ENCODE assay signal across 8 cellular contexts in genomic region chr20:39112196-39112743, GRCh38.
DNase-seq lines count a peak whose midpoint lies in the region; ATAC-seq and TF ChIP-seq lines count a peak whose summit lies in the region.

No MANE protein-coding gene starts in this region.

- ATAC-seq in left lung (peak; percentile 90), HG03196 (IDR thresholded peaks at IDR 0.05; ENCODE audit: unreplicated experiment) (no peak), HG02610 (IDR thresholded peaks at IDR 0.05; ENCODE audit: unreplicated experiment) (no peak)

- H3K36me3 Mint-ChIP-seq in HFFc6 (ENCODE audit: low read depth) = no peaks in the 10 kb centered on the region

- H3K27ac Mint-ChIP-seq in HFFc6 = no peak overlapping the region

- peaks cover 4% of the 10 kb centered on the region for H3K27me3 Mint-ChIP-seq in HFFc6 (ENCODE audit: insufficient read depth)

- H3K4me3 Mint-ChIP-seq in HFFc6 = no peak overlapping the region

- DNase-seq in EH (ENCODE audit: low read depth) (peak; percentile 46), HFFc6 (peak; percentile 33), NCI-H526 treated with DMSO at 0.1 percent for 48 hours (lab: John Stamatoyannopoulos, UW) (peak; percentile 33), cerebellar cortex (ENCODE audit: low spot score) (peak; percentile 32), left lung (no peak)
- DNase-seq in activated effector memory CD4-positive, alpha-beta T cell treated with Interleukin-2 at 50 U/mL for 16 hours = no peak

- TF ChIP-seq CTCF in HFFc6 (IDR thresholded peaks at IDR 0.05) (peak; percentile 80), left lung (IDR thresholded peaks at IDR 0.05) (peak in 1 of 2 donors; percentile 47)

- no peak overlapping the region for H3K27ac ChIP-seq in left lung

- H3K4me1 Mint-ChIP-seq in HFFc6 (ENCODE audit: low read depth) = peaks cover 20% of the 10 kb centered on the region

- H3K4me1 ChIP-seq in left lung = no peaks in the 10 kb centered on the region

- H3K36me3 ChIP-seq in left lung = no peaks in the 10 kb centered on the region

- H3K9me3 ChIP-seq in left lung = peaks cover 0 to under 1% of the 10 kb centered on the region in 2 donors

- peaks cover 0 to 71% of the 10 kb centered on the region in 2 donors for H3K27me3 ChIP-seq in left lung

- intact Hi-C loops in left lung (cut with DNase I) = loop anchor here in 1 of 2 donors (10.0 kb wide), 1 partner anchor 323 kb away; no protein-coding TSS in a partner anchor

- peaks cover under 1% of the 10 kb centered on the region; the same call in 1 of the 2 replicates for H3K9me3 Mint-ChIP-seq in HFFc6

- H3K4me3 ChIP-seq in left lung = no peak overlapping the region

Comparison
In these comparisons a context has a peak if more than half of its experiments do, and no peak if none do; other contexts are left out.
1. DNase-seq: peak in EH (single experiment), HFFc6 (single experiment), NCI-H526 treated with DMSO at 0.1 percent for 48 hours (single experiment) and cerebellar cortex (single experiment); none in left lung (0 of 2) and activated effector memory CD4-positive, alpha-beta T cell treated with Interleukin-2 at 50 U/mL for 16 hours (single experiment).